Comparison of ENCODE assay signal across 16 cellular contexts in genomic region chr18:72985686-72986085, GRCh38.
DNase-seq lines count a peak whose midpoint lies in the region; ATAC-seq and TF ChIP-seq lines count a peak whose summit lies in the region.
"Had no signal": no experiment of that assay in that cellular context is flagged by ENCODE, and none has a peak within 500 bp of the region (broad histone marks: within the 10 kb centered on the region; RNA-seq: fewer than 3 reads in every experiment).

No MANE protein-coding gene starts in this region.

- H3K4me3 Mint-ChIP-seq in MCF 10A (ENCODE audit: unreplicated experiment) = no peak overlapping the region
- H3K4me3 Mint-ChIP-seq: activated CD4-positive, alpha-beta T cell treated with anti-CD3 and anti-CD28 coated beads, Interleukin-2, amount 10 ng/mL, durations not matched to agents 24 days and 14 days; activated naive CD8-positive, alpha-beta T cell had no signal

- CTCF ChIA-PET in MCF 10A (lab: Yijun Ruan, JAX) = no interaction called here

- H3K27ac Mint-ChIP-seq in MCF 10A (ENCODE audit: low read depth, unreplicated experiment) = no peak overlapping the region
- H3K27ac Mint-ChIP-seq: activated CD4-positive, alpha-beta T cell treated with anti-CD3 and anti-CD28 coated beads, Interleukin-2, amount 10 ng/mL, durations not matched to agents 24 days and 14 days; activated naive CD8-positive, alpha-beta T cell had no signal

- no peaks in the 10 kb centered on the region for H3K4me1 Mint-ChIP-seq in MCF 10A (ENCODE audit: insufficient read depth, unreplicated experiment)
- H3K4me1 Mint-ChIP-seq: activated CD4-positive, alpha-beta T cell treated with anti-CD3 and anti-CD28 coated beads, Interleukin-2, amount 10 ng/mL, durations not matched to agents 24 days and 14 days had no signal

- DNase-seq in MV-4-11 (lab: John Stamatoyannopoulos, UW) = peak; percentile 35
- no peak for DNase-seq in MCF 10A (ENCODE audit: unreplicated experiment)
- DNase-seq in NCI-H128 (lab: John Stamatoyannopoulos, UW; ENCODE audit: unreplicated experiment) = no peak
- DNase-seq in cerebellar cortex (ENCODE audit: low spot score) = no peak
- DNase-seq: activated CD4-positive, alpha-beta T cell treated with anti-CD3 and anti-CD28 coated beads, Interleukin-2, amount 10 ng/mL, durations not matched to agents 24 days and 14 days; HCEC 1CT; NCI-H526 treated with DMSO at 0.1 percent for 48 hours; stimulated activated CD4-positive, alpha-beta T cell treated with anti-CD3 and anti-CD28 coated beads, Interleukin-4, amount 100 ng/mL, for 24 hours; stimulated activated CD8-positive, alpha-beta memory T cell treated with anti-CD3 and anti-CD28 coated beads, Interleukin-4, amount 100 ng/mL, for 48 hours had no signal

- TF ChIP-seq CTCF in MCF 10A (IDR thresholded peaks at IDR 0.05; ENCODE audit: unreplicated experiment) = no peak

- no peaks in the 10 kb centered on the region for H3K9me3 Mint-ChIP-seq in MCF 10A (ENCODE audit: unreplicated experiment)
- H3K9me3 Mint-ChIP-seq: activated CD4-positive, alpha-beta T cell treated with anti-CD3 and anti-CD28 coated beads, Interleukin-2, amount 10 ng/mL, durations not matched to agents 24 days and 14 days had no signal

- H3K36me3 Mint-ChIP-seq in MCF 10A (ENCODE audit: insufficient read depth, unreplicated experiment) = no peaks in the 10 kb centered on the region
- H3K36me3 Mint-ChIP-seq: activated naive CD8-positive, alpha-beta T cell had no signal

- ATAC-seq in GM18508 (IDR thresholded peaks at IDR 0.05; ENCODE audit: insufficient read depth, unreplicated experiment) (peak; percentile 81), GM19467 (IDR thresholded peaks at IDR 0.05; ENCODE audit: unreplicated experiment) (peak; percentile 83), HG03103 (IDR thresholded peaks at IDR 0.05; ENCODE audit: low read depth, unreplicated experiment) (peak; percentile 96), HG02623 (IDR thresholded peaks at IDR 0.05; ENCODE audit: unreplicated experiment) (no peak)
- ATAC-seq: HepG2, Panc1 had no signal

- POLR2A ChIA-PET in MCF 10A (lab: Yijun Ruan, JAX) = interaction anchor here (0.6 to 1.6 kb wide), 2 partner anchors 10 to 77 kb away, joined by 3 to 5 read pairs; no protein-coding TSS in a partner anchor

- intact Hi-C loops in MCF 10A (cut with micrococcal nuclease) = no loop called here

- no TSS peak for BruUV-seq in MCF 10A (replicated peaks; lab: Mats Ljungman, UMichigan)

- H3K27me3 Mint-ChIP-seq in MCF 10A (ENCODE audit: insufficient read depth, unreplicated experiment) = no peaks in the 10 kb centered on the region
- H3K27me3 Mint-ChIP-seq: activated CD4-positive, alpha-beta T cell treated with anti-CD3 and anti-CD28 coated beads, Interleukin-2, amount 10 ng/mL, durations not matched to agents 24 days and 14 days; activated naive CD8-positive, alpha-beta T cell had no signal
